In the genomic region with DNA sequence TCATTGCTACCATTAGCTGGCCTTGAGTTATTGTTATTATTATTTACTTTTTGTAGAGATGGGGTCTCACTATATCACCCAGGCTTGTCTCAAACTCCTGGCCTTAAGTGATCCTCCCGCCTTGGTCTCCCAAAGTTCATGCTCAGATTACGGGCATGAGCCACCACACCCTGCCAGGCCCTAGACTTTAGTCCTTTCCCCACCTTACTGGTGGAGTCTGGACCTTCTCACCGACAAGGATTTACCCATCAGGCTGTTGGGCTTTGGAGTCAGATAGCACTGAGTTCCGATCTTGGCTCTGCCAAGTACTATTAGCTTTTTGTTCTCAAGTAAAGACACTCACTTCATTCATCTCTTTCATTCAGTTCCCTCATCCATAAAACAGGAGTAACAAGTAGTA, we compare ENCODE assay signal across 21 cellular contexts. TPM values are rescaled to one million over a fixed set of nuclear protein-coding genes. Genes with fewer than 3 reads are reported as not detected.
"Had no signal": no experiment of that assay in that cellular context is flagged by ENCODE, and none has a peak within 500 bp of the region (broad histone marks: within the 10 kb centered on the region; RNA-seq: fewer than 3 reads in every experiment).

No MANE protein-coding gene starts in this region.

- H3K4me3 Mint-ChIP-seq: activated CD4-positive, alpha-beta T cell treated with anti-CD3 and anti-CD28 coated beads, Interleukin-2, amount 10 ng/mL, durations not matched to agents 24 days and 14 days; activated CD8-positive, alpha-beta T cell treated with anti-CD3 and anti-CD28 coated beads, Interleukin-2, amount 10 ng/mL, durations not matched to agents 7 days and 5 days; activated naive CD4-positive, alpha-beta T cell treated with anti-CD3 and anti-CD28 coated beads, Interleukin-2, amount 10 ng/mL, durations not matched to agents 7 days and 5 days; activated T-cell treated with anti-CD3 and anti-CD28 coated beads, Interleukin-2, amount 50 U/mL, for 4 hours; neural crest cell had no signal

- H3K27ac ChIP-seq: brain microvascular endothelial cell, colonic mucosa, right atrium auricular region had no signal

- H3K36me3 ChIP-seq: brain microvascular endothelial cell, colonic mucosa, lower lobe of right lung, right atrium auricular region had no signal

- H3K27me3 ChIP-seq: colonic mucosa, right atrium auricular region had no signal

- ATAC-seq: activated CD8-positive, alpha-beta T cell treated with anti-CD3 and anti-CD28 coated beads, Interleukin-2, amount 10 ng/mL, durations not matched to agents 7 days and 5 days; activated T-cell treated with anti-CD3 and anti-CD28 coated beads, Interleukin-2, amount 50 U/mL, for 4 hours; lower lobe of right lung; stimulated activated naive CD8-positive, alpha-beta T cell treated with anti-CD3 and anti-CD28 coated beads, Interleukin-15, amount 100 ng/mL, for 72 hours had no signal

- H3K9me3 Mint-ChIP-seq: activated CD4-positive, alpha-beta T cell treated with anti-CD3 and anti-CD28 coated beads, Interleukin-2, amount 10 ng/mL, durations not matched to agents 24 days and 14 days; activated naive CD4-positive, alpha-beta T cell treated with anti-CD3 and anti-CD28 coated beads, Interleukin-2, amount 10 ng/mL, durations not matched to agents 7 days and 5 days; activated T-cell treated with anti-CD3 and anti-CD28 coated beads, Interleukin-2, amount 50 U/mL, for 4 hours; neural crest cell; stimulated activated naive CD8-positive, alpha-beta T cell treated with anti-CD3 and anti-CD28 coated beads, Interleukin-15, amount 100 ng/mL, for 72 hours had no signal

- H3K4me1 ChIP-seq: colonic mucosa, right atrium auricular region had no signal

- H3K4me3 ChIP-seq: colonic mucosa, lower lobe of right lung, right atrium auricular region had no signal

- H3K9me3 ChIP-seq: colonic mucosa, lower lobe of right lung, right atrium auricular region had no signal

- H3K27ac Mint-ChIP-seq: activated CD4-positive, alpha-beta T cell treated with anti-CD3 and anti-CD28 coated beads, Interleukin-2, amount 10 ng/mL, durations not matched to agents 24 days and 14 days; activated CD8-positive, alpha-beta T cell treated with anti-CD3 and anti-CD28 coated beads, Interleukin-2, amount 10 ng/mL, durations not matched to agents 7 days and 5 days; activated naive CD4-positive, alpha-beta T cell treated with anti-CD3 and anti-CD28 coated beads, Interleukin-2, amount 10 ng/mL, durations not matched to agents 7 days and 5 days; progenitor cell of endocrine pancreas had no signal

- H3K36me3 Mint-ChIP-seq: activated naive CD4-positive, alpha-beta T cell treated with anti-CD3 and anti-CD28 coated beads, Interleukin-2, amount 10 ng/mL, durations not matched to agents 7 days and 5 days had no signal

- DNase-seq: activated CD4-positive, alpha-beta T cell treated with anti-CD3 and anti-CD28 coated beads, Interleukin-2, amount 10 ng/mL, durations not matched to agents 24 days and 14 days; activated CD4-positive, CD25-positive, alpha-beta regulatory T cell; activated CD8-positive, alpha-beta memory T cell treated with anti-CD3 and anti-CD28 coated beads, Interleukin-2, amount 50 U/mL, for 4 hours; activated CD8-positive, alpha-beta T cell treated with anti-CD3 and anti-CD28 coated beads, Interleukin-2, amount 10 ng/mL, durations not matched to agents 7 days and 5 days; activated effector memory CD4-positive, alpha-beta T cell treated with Interleukin-2 at 50 U/mL for 16 hours; activated naive CD4-positive, alpha-beta T cell treated with anti-CD3 and anti-CD28 coated beads, Interleukin-2, amount 10 ng/mL, durations not matched to agents 7 days and 5 days; activated T-cell treated with anti-CD3 and anti-CD28 coated beads, Interleukin-2, amount 50 U/mL, for 4 hours; aorta; brain microvascular endothelial cell; colonic mucosa; hypothalamus; islet precursor cell; lower lobe of right lung; stimulated activated naive CD8-positive, alpha-beta T cell treated with anti-CD3 and anti-CD28 coated beads, Interleukin-15, amount 100 ng/mL, for 72 hours; SW 1271 had no signal

RNA-seq across cellular contexts. Expression of gene CNR2, which starts 17.2 kb away (rescaled TPM):
- total RNA-seq: activated CD4-positive, alpha-beta T cell treated with anti-CD3 and anti-CD28 coated beads, Interleukin-2, amount 10 ng/mL, durations not matched to agents 24 days and 14 days; frontal cortex; lower lobe of right lung; neural crest cell; osteoblast; progenitor cell of endocrine pancreas; ureter had no signal
